In the genomic region with DNA sequence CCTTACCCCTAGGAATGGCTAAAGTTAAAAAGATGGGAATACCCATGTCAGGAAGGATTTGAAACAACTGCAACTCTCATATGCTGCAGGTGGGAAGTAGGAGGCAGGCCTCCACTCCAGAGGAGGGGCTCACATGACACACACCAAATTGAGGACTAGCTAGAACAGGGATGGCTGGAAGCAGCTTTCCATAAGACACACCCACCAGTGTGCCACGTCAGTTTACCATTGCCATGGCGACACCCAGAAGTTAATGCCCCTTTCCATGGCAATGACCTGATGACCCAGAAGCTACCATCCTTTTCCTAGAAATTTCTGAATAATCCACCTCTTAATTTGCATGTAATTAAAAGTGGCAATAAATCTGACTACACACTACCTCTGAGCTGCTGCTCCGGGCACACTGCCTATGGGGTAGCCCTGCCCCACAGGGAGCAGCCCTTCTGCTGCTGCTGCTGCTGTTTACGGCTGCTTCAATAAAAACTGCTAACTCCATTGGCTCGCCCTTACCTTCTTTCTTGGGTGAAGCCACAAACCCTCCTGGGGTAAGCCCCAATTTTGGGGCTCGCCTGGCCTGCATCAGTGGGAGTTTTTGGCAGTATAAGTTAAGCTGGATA, we compare ENCODE assay signal across 23 cellular contexts.
"Had no signal": no experiment of that assay in that cellular context is flagged by ENCODE, and none has a peak within 500 bp of the region (broad histone marks: within the 10 kb centered on the region; RNA-seq: fewer than 3 reads in every experiment).

No MANE protein-coding gene starts in this region.

- H3K27ac ChIP-seq: body of pancreas, cardiac muscle cell, epithelial cell of prostate, heart left ventricle, left lung, ovary, prostate gland, right atrium auricular region, tibial artery had no signal

- H3K4me3 ChIP-seq: body of pancreas, cardiac muscle cell, heart left ventricle, left lung, ovary, prostate gland, right atrium auricular region, tibial artery had no signal

- H3K27me3 Mint-ChIP-seq: activated CD4-positive, alpha-beta memory T cell treated with anti-CD3 and anti-CD28 coated beads for 36 hours; activated naive CD8-positive, alpha-beta T cell treated with anti-CD3 and anti-CD28 coated beads, Interleukin-2, amount 50 U/mL, for 24 hours; stimulated activated naive CD8-positive, alpha-beta T cell treated with anti-CD3 and anti-CD28 coated beads, Interleukin-15, amount 100 ng/mL, for 72 hours had no signal

- H3K4me1 Mint-ChIP-seq: activated naive CD4-positive, alpha-beta T cell treated with anti-CD3 and anti-CD28 coated beads, Interleukin-2, amount 10 ng/mL, durations not matched to agents 7 days and 5 days had no signal

- DNase-seq: activated CD4-positive, alpha-beta memory T cell treated with anti-CD3 and anti-CD28 coated beads for 36 hours; activated CD4-positive, alpha-beta T cell treated with anti-CD3 and anti-CD28 coated beads for 48 hours; activated effector memory CD4-positive, alpha-beta T cell treated with anti-CD3 and anti-CD28 coated beads, Interleukin-2, amount 50 U/mL, for 16 hours; activated naive CD4-positive, alpha-beta T cell treated with anti-CD3 and anti-CD28 coated beads, Interleukin-2, amount 10 ng/mL, durations not matched to agents 7 days and 5 days; activated naive CD8-positive, alpha-beta T cell treated with anti-CD3 and anti-CD28 coated beads, Interleukin-2, amount 50 U/mL, for 24 hours; activated T-cell treated with anti-CD3 and anti-CD28 coated beads, Interleukin-2, amount 50 U/mL, for 72 hours; anterior cingulate cortex; body of pancreas; cortex of kidney; left lung; midbrain; ovary; stimulated activated CD4-positive, alpha-beta T cell treated with anti-CD3 and anti-CD28 coated beads, Interleukin-4, amount 100 ng/mL, for 24 hours; stimulated activated naive CD8-positive, alpha-beta T cell treated with anti-CD3 and anti-CD28 coated beads, Interleukin-15, amount 100 ng/mL, for 72 hours; T1000; tibial artery had no signal

- H3K27ac Mint-ChIP-seq: activated CD4-positive, alpha-beta memory T cell treated with anti-CD3 and anti-CD28 coated beads for 36 hours; activated naive CD4-positive, alpha-beta T cell treated with anti-CD3 and anti-CD28 coated beads, Interleukin-2, amount 10 ng/mL, durations not matched to agents 7 days and 5 days; activated naive CD8-positive, alpha-beta T cell treated with anti-CD3 and anti-CD28 coated beads, Interleukin-2, amount 50 U/mL, for 24 hours; natural killer cell treated with Interleukin-12 subunit alpha and Interleukin-12 subunit beta and Interleukin-15 and Interleukin-18, amount 100 ng/mL, for 72 hours had no signal

- H3K9me3 ChIP-seq: body of pancreas, heart left ventricle, left lung, ovary, prostate gland, right atrium auricular region, tibial artery had no signal

- H3K36me3 Mint-ChIP-seq: activated CD4-positive, alpha-beta memory T cell treated with anti-CD3 and anti-CD28 coated beads for 36 hours; natural killer cell treated with Interleukin-12 subunit alpha and Interleukin-12 subunit beta and Interleukin-15 and Interleukin-18, amount 100 ng/mL, for 72 hours had no signal

- H3K27me3 ChIP-seq: body of pancreas, cardiac muscle cell, heart left ventricle, left lung, ovary, right atrium auricular region, tibial artery had no signal

- H3K4me3 Mint-ChIP-seq: activated CD4-positive, alpha-beta memory T cell treated with anti-CD3 and anti-CD28 coated beads for 36 hours; activated naive CD4-positive, alpha-beta T cell treated with anti-CD3 and anti-CD28 coated beads, Interleukin-2, amount 10 ng/mL, durations not matched to agents 7 days and 5 days; activated naive CD8-positive, alpha-beta T cell treated with anti-CD3 and anti-CD28 coated beads, Interleukin-2, amount 50 U/mL, for 24 hours; activated T-cell treated with anti-CD3 and anti-CD28 coated beads, Interleukin-2, amount 50 U/mL, for 72 hours; natural killer cell treated with Interleukin-12 subunit alpha and Interleukin-12 subunit beta and Interleukin-15 and Interleukin-18, amount 100 ng/mL, for 72 hours; stimulated activated naive CD8-positive, alpha-beta T cell treated with anti-CD3 and anti-CD28 coated beads, Interleukin-15, amount 100 ng/mL, for 72 hours; T-helper 1 cell treated with Interleukin-12 subunit alpha and Interleukin-12 subunit beta and Interleukin-4 antibody, amounts not matched to agents 30 μg/mL and 1 μg/mL, for 36 hours had no signal

- H3K4me1 ChIP-seq: body of pancreas, heart left ventricle, left lung, prostate gland, right atrium auricular region, tibial artery had no signal

- ATAC-seq: activated naive CD8-positive, alpha-beta T cell treated with anti-CD3 and anti-CD28 coated beads, Interleukin-2, amount 50 U/mL, for 24 hours; activated T-cell treated with anti-CD3 and anti-CD28 coated beads, Interleukin-2, amount 50 U/mL, for 72 hours; body of pancreas; heart left ventricle; left lung; natural killer cell treated with Interleukin-12 subunit alpha and Interleukin-12 subunit beta and Interleukin-15 and Interleukin-18, amount 100 ng/mL, for 72 hours; stimulated activated naive CD8-positive, alpha-beta T cell treated with anti-CD3 and anti-CD28 coated beads, Interleukin-15, amount 100 ng/mL, for 72 hours had no signal

- H3K9me3 Mint-ChIP-seq: activated CD4-positive, alpha-beta memory T cell treated with anti-CD3 and anti-CD28 coated beads for 36 hours; activated naive CD4-positive, alpha-beta T cell treated with anti-CD3 and anti-CD28 coated beads, Interleukin-2, amount 10 ng/mL, durations not matched to agents 7 days and 5 days; activated naive CD8-positive, alpha-beta T cell treated with anti-CD3 and anti-CD28 coated beads, Interleukin-2, amount 50 U/mL, for 24 hours; activated T-cell treated with anti-CD3 and anti-CD28 coated beads, Interleukin-2, amount 50 U/mL, for 72 hours; natural killer cell treated with Interleukin-12 subunit alpha and Interleukin-12 subunit beta and Interleukin-15 and Interleukin-18, amount 100 ng/mL, for 72 hours; stimulated activated naive CD8-positive, alpha-beta T cell treated with anti-CD3 and anti-CD28 coated beads, Interleukin-15, amount 100 ng/mL, for 72 hours; T-helper 1 cell treated with Interleukin-12 subunit alpha and Interleukin-12 subunit beta and Interleukin-4 antibody, amounts not matched to agents 30 μg/mL and 1 μg/mL, for 36 hours had no signal

- H3K36me3 ChIP-seq: cardiac muscle cell, heart left ventricle, left lung, ovary, prostate gland, right atrium auricular region, tibial artery had no signal
